Comparison of ENCODE assay signal across 25 cellular contexts in genomic region chr2:232581725-232582124, GRCh38. TPM values are rescaled to one million over a fixed set of nuclear protein-coding genes. Genes with fewer than 3 reads are reported as not detected.
DNase-seq lines count a peak whose midpoint lies in the region; ATAC-seq and TF ChIP-seq lines count a peak whose summit lies in the region.
"Had no signal": no experiment of that assay in that cellular context is flagged by ENCODE, and none has a peak within 500 bp of the region (broad histone marks: within the 10 kb centered on the region; RNA-seq: fewer than 3 reads in every experiment).

No MANE protein-coding gene starts in this region.

- TF ChIP-seq EP300 in gastroesophageal sphincter (IDR thresholded peaks at IDR 0.05) = no peak

- no peak overlapping the region for H3K27ac Mint-ChIP-seq in activated CD4-positive, alpha-beta memory T cell treated with anti-CD3 and anti-CD28 coated beads for 36 hours

- no peak overlapping the region for H3K4me3 ChIP-seq in GM12865 (ENCODE audit: low read depth, low read length)
- H3K4me3 ChIP-seq in gastroesophageal sphincter = no peak overlapping the region
- H3K4me3 ChIP-seq: MG63, Peyer's patch had no signal

- H3K4me1 Mint-ChIP-seq in activated CD4-positive, alpha-beta memory T cell treated with anti-CD3 and anti-CD28 coated beads for 36 hours (ENCODE audit: low read depth) = peaks cover 8% of the 10 kb centered on the region

- CTCF ChIA-PET in activated CD4-positive, alpha-beta memory T cell treated with anti-CD3 and anti-CD28 coated beads for 36 hours (lab: Charles Lee) = interaction anchor here (0.9 kb wide), 1 partner anchor 58 kb away, joined by 3 read pairs; no protein-coding TSS in a partner anchor

- no peak overlapping the region for H3K4me3 Mint-ChIP-seq in activated CD4-positive, alpha-beta memory T cell treated with anti-CD3 and anti-CD28 coated beads for 36 hours
- H3K4me3 Mint-ChIP-seq: CD4-positive, CD25-positive, alpha-beta regulatory T cell; IgD-negative memory B cell had no signal

- H3K9me3 Mint-ChIP-seq in activated CD4-positive, alpha-beta memory T cell treated with anti-CD3 and anti-CD28 coated beads for 36 hours = peaks cover 4% of the 10 kb centered on the region
- H3K9me3 Mint-ChIP-seq: CD4-positive, CD25-positive, alpha-beta regulatory T cell; IgD-negative memory B cell had no signal

- in situ Hi-C loops in ACHN (cut with HindIII; ENCODE audit: low pct_ligation_motif_present, low pct_unique_long_range_greater_than_20kb, low sequenced_read_pairs) = no loop called here
- in situ Hi-C loops in GM13976 (cut with MboI; ENCODE audit: low sequenced_read_pairs, unreplicated experiment) = no loop called here

- H3K4me1 ChIP-seq in gastroesophageal sphincter = no peaks in the 10 kb centered on the region
- H3K4me1 ChIP-seq: BE2C, Peyer's patch had no signal

- no peak for TF ChIP-seq POLR2A in gastroesophageal sphincter (IDR thresholded peaks at IDR 0.05)

- peak; percentile 37 for DNase-seq in GM12865 (ENCODE audit: low read depth)
- no peak for DNase-seq in ACHN
- no peak for DNase-seq in GM13976 (ENCODE audit: low spot score)
- DNase-seq in activated CD4-positive, alpha-beta memory T cell treated with anti-CD3 and anti-CD28 coated beads for 36 hours = no peak
- DNase-seq: BE2C; CD4-positive, CD25-positive, alpha-beta regulatory T cell; COR-L47; GDM1; HCEC 1CT; Kasumi-1; MG63; NCI-H1092 treated with DMSO at 0.1 percent for 48 hours; NCI-H146; NCI-H2029 treated with DMSO at 0.1 percent for 48 hours; NCI-H2171; Peyer's patch; SW 1271 had no signal

- no peaks in the 10 kb centered on the region for H3K27me3 ChIP-seq in gastroesophageal sphincter
- H3K27me3 ChIP-seq: BE2C, MG63, Peyer's patch had no signal

- peaks cover 0 to 11% (median 0%) of the 10 kb centered on the region in 3 donors for H3K9me3 ChIP-seq in gastroesophageal sphincter
- H3K9me3 ChIP-seq: BE2C, MG63, Peyer's patch had no signal

- intact Hi-C loops in activated CD4-positive, alpha-beta memory T cell treated with anti-CD3 and anti-CD28 coated beads for 36 hours (cut with micrococcal nuclease) = no loop called here

- peaks cover 0 to 68% of the 10 kb centered on the region in 2 donors for H3K36me3 ChIP-seq in gastroesophageal sphincter
- H3K36me3 ChIP-seq: BE2C had no signal

- POLR2A ChIA-PET in activated CD4-positive, alpha-beta memory T cell treated with anti-CD3 and anti-CD28 coated beads for 36 hours (lab: Charles Lee) = no interaction called here

- peaks cover 38% of the 10 kb centered on the region for H3K36me3 Mint-ChIP-seq in activated CD4-positive, alpha-beta memory T cell treated with anti-CD3 and anti-CD28 coated beads for 36 hours

- peak; percentile 57 for ATAC-seq in GM21529 (IDR thresholded peaks at IDR 0.05; ENCODE audit: unreplicated experiment)
- peak; percentile 64 for ATAC-seq in HG03460 (IDR thresholded peaks at IDR 0.05; ENCODE audit: unreplicated experiment)
- no peak for ATAC-seq in gastroesophageal sphincter

- TF ChIP-seq CTCF in GM12865 (IDR thresholded peaks at IDR 0.05; ENCODE audit: insufficient read depth, low read depth, low read length, missing control alignments) (no peak), VCaP (conservative IDR thresholded peaks at IDR 0.05) (no peak), gastroesophageal sphincter (IDR thresholded peaks at IDR 0.05) (no peak), GM13976 (IDR thresholded peaks at IDR 0.05; ENCODE audit: borderline replicate concordance, control extremely low read depth, extremely low read depth, insufficient read depth, missing control alignments) (no peak)

- H3K27ac ChIP-seq in VCaP = peak overlapping the region; percentile 78; the same call in 1 of the 2 replicates
- no peak overlapping the region for H3K27ac ChIP-seq in gastroesophageal sphincter
- H3K27ac ChIP-seq: Peyer's patch had no signal

- H3K27me3 Mint-ChIP-seq in activated CD4-positive, alpha-beta memory T cell treated with anti-CD3 and anti-CD28 coated beads for 36 hours = no peaks in the 10 kb centered on the region
- H3K27me3 Mint-ChIP-seq: CD4-positive, CD25-positive, alpha-beta regulatory T cell; IgD-negative memory B cell had no signal

RNA-seq across cellular contexts. Expression of gene EIF4E2, which starts 31.2 kb away (rescaled TPM):
- 10 to 100 TPM; 41.6 to 61.6 (median 51.1) TPM for total RNA-seq in gastroesophageal sphincter
- 10 to 100 TPM; 51.7 to 55.7 TPM for total RNA-seq in activated CD4-positive, alpha-beta memory T cell treated with anti-CD3 and anti-CD28 coated beads for 36 hours

RNA-seq across cellular contexts. Expression of gene TIGD1, which starts 31.4 kb away (rescaled TPM):
- total RNA-seq in gastroesophageal sphincter = 1 to 10 TPM; 1.2 to 6.5 (median 2.8) TPM
- 1 to 10 TPM; 5.8 to 7.2 TPM for total RNA-seq in activated CD4-positive, alpha-beta memory T cell treated with anti-CD3 and anti-CD28 coated beads for 36 hours

RNA-seq across cellular contexts. Expression of gene CHRNG, which starts 42.2 kb away (rescaled TPM):
- not detected for total RNA-seq in gastroesophageal sphincter
- total RNA-seq in activated CD4-positive, alpha-beta memory T cell treated with anti-CD3 and anti-CD28 coated beads for 36 hours = not detected
- total RNA-seq: A172; CD4-positive, CD25-positive, alpha-beta regulatory T cell; Daoy; Peyer's patch; SK-MEL-5 had no signal

RNA-seq across cellular contexts. Expression of gene EFHD1, which starts 51.7 kb away (rescaled TPM):
- 10 to 100 TPM in 3 of 4 donors, 1 to 10 TPM in 1; 9.3 to 23.3 (median 17.5) TPM for total RNA-seq in gastroesophageal sphincter
- total RNA-seq in activated CD4-positive, alpha-beta memory T cell treated with anti-CD3 and anti-CD28 coated beads for 36 hours = 1 to 10 TPM in 1 of 2 experiments, under 1 TPM in 1; 0.61 to 1.2 TPM

RNA-seq across cellular contexts. Expression of gene CHRND, which starts 55.8 kb away (rescaled TPM):
- not detected for total RNA-seq in gastroesophageal sphincter
- total RNA-seq in activated CD4-positive, alpha-beta memory T cell treated with anti-CD3 and anti-CD28 coated beads for 36 hours = not detected
- total RNA-seq: A172; CD4-positive, CD25-positive, alpha-beta regulatory T cell; Daoy; Peyer's patch had no signal
